In the genomic region with DNA sequence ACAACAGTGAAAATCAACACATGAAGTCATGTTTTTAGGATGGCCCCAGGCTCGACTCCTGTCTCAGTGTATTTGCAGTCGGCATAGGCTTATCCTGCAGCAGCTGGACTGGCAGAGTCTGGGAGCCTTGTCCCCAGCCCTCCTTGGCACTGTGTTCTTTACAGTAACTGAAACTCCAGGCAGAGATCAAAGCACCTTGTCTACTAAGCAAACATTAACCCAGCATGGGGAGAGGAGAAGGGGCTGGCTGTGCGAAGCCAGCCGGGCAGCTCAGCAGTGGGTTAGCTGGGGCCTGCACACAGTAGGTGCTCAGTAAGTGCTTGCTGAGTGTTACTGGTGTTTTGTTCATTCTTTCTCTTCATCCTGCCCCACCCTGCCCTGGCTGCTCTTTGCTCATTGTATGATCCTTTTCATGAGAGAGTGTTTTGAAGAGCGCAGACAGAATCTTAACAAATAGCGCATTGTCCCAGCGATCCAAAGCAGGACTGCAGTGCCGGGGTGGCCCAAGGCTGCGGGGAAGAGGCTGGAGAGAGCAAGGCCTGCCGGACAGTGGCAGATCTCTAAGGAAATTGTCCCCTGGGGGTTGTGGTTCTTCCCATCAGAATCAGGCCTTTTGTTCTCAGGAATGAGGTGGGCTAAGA, we compare ENCODE assay signal across 12 cellular contexts. TPM values are rescaled to one million over a fixed set of nuclear protein-coding genes. Genes with fewer than 3 reads are reported as not detected.
DNase-seq lines count a peak whose midpoint lies in the region; ATAC-seq and TF ChIP-seq lines count a peak whose summit lies in the region.
"Had no signal": no experiment of that assay in that cellular context is flagged by ENCODE, and none has a peak within 500 bp of the region (broad histone marks: within the 10 kb centered on the region; RNA-seq: fewer than 3 reads in every experiment).

No MANE protein-coding gene starts in this region.

- H3K9me3 Mint-ChIP-seq in brain: no peaks in the 10 kb centered on the region

- intact Hi-C loops in HCT116 (cut with micrococcal nuclease) (no loop called here), sciatic nerve (cut with DNase I) (no loop called here)

- no peak for TF ChIP-seq RAD21 in HCT116 (IDR thresholded peaks at IDR 0.05; ENCODE audit: low read depth)

- no peak overlapping the region for H3K4me3 Mint-ChIP-seq in brain

- H3K4me1 Mint-ChIP-seq in brain: peaks cover 41% of the 10 kb centered on the region

- no peak overlapping the region for H2AFZ ChIP-seq in HCT116 (ENCODE audit: low read depth, low read length, poor library complexity, severe bottlenecking)

- TF ChIP-seq CTCF in HCT116 (IDR thresholded peaks at IDR 0.05 in 2 of 3, conservative IDR thresholded peaks at IDR 0.05 in 1 of 3; ENCODE audit: borderline replicate concordance in 1 of 3, insufficient read depth in 1 of 3, low read depth in 2 of 3, low read length in 2 of 3) (no peak), brain (conservative IDR thresholded peaks at IDR 0.05) (no peak)

- H3K9ac ChIP-seq in HCT116 (ENCODE audit: low read length): peak overlapping the region; percentile 53

- CTCF ChIA-PET in HCT116 (lab: Charles Lee): interaction anchor here (0.7 to 1.2 kb wide), 2 partner anchors 65 to 96 kb away, joined by 3 read pairs; partner anchors contain the start of gene SMIM5

- peak overlapping the region; percentile 1 to 95 (median 71) for H3K27ac Mint-ChIP-seq in brain

- no peaks in the 10 kb centered on the region for H3K27me3 Mint-ChIP-seq in brain

- no peaks in the 10 kb centered on the region for H3K9me3 ChIP-seq in HCT116 (ENCODE audit: control insufficient read depth in 1 of 2, insufficient read depth in 1 of 2, low read depth in 1 of 2, low read length in 2 of 2)
- H3K9me3 ChIP-seq: ovary had no signal

- H3K9me2 ChIP-seq in HCT116 (ENCODE audit: insufficient read depth): no peaks in the 10 kb centered on the region

- RAD21 ChIA-PET in HCT116 (lab: Charles Lee; ENCODE audit: low non-redundant PET in 1 of 2, low total read pairs in 2 of 2, uncharacterized antibody in 2 of 2, unreplicated experiment in 2 of 2): no interaction called here

- peaks cover 67% of the 10 kb centered on the region for H3K79me2 ChIP-seq in HCT116 (ENCODE audit: insufficient read depth, low read length)

- H3K4me1 ChIP-seq in HCT116 (ENCODE audit: control insufficient read depth in 1 of 2, insufficient read depth in 2 of 2, low read length in 2 of 2): peaks cover 86 to 100% of the 10 kb centered on the region in 2 experiments

- no peak overlapping the region for H3K4me3 ChIP-seq in HCT116 (replicated peaks in 1 of 2; ENCODE audit: low read depth in 1 of 2, low read length in 2 of 2)
- H3K4me3 ChIP-seq: ovary had no signal

- H3K27ac ChIP-seq in HCT116 (ENCODE audit: low read depth, low read length): peak overlapping the region; percentile 94
- peak overlapping the region; percentile 97 for H3K27ac ChIP-seq in layer of hippocampus (ENCODE audit: low read depth, low read length)
- H3K27ac ChIP-seq: ovary had no signal

- no peak for TF ChIP-seq POLR2A in HCT116 (IDR thresholded peaks at IDR 0.05; ENCODE audit: borderline replicate concordance, extremely low read depth, insufficient read depth, insufficient read length)

- H4K20me1 ChIP-seq in HCT116 (ENCODE audit: insufficient read depth): no peaks in the 10 kb centered on the region

- H3K27me3 ChIP-seq in HCT116 (ENCODE audit: insufficient read depth, low read length) (no peaks in the 10 kb centered on the region), layer of hippocampus (ENCODE audit: control insufficient read depth, insufficient read depth, low read length) (no peaks in the 10 kb centered on the region)
- H3K27me3 ChIP-seq: ovary had no signal

- no peak for ATAC-seq in HCT116
- peak; percentile 73 for ATAC-seq in sciatic nerve
- no peak for ATAC-seq in HG03469 (IDR thresholded peaks at IDR 0.05; ENCODE audit: unreplicated experiment)
- no peak for ATAC-seq in HG03280 (IDR thresholded peaks at IDR 0.05; ENCODE audit: unreplicated experiment)

- POLR2A ChIA-PET in HCT116 (lab: Charles Lee): interaction anchor here (1.5 kb wide), 1 partner anchor 10 kb away, joined by 6 read pairs; no protein-coding TSS in a partner anchor

- H3K36me3 Mint-ChIP-seq in brain: peaks cover 48% of the 10 kb centered on the region

- peaks cover 14 to 27% of the 10 kb centered on the region in 2 experiments; a peak in 3 of 4 replicates for H3K36me3 ChIP-seq in HCT116 (ENCODE audit: control insufficient read depth in 1 of 2, insufficient read depth in 2 of 2, low read length in 2 of 2)
- H3K36me3 ChIP-seq: ovary had no signal

- BruUV-seq in HCT116 (replicated peaks; lab: Mats Ljungman, UMichigan): no TSS peak

- no peak for DNase-seq in HCT116 (ENCODE audit: low read depth, low spot score)
- DNase-seq in sciatic nerve (ENCODE audit: low spot score): no peak
- no peak for DNase-seq in DMS114 treated with DMSO at 0.1 percent for 48 hours (lab: John Stamatoyannopoulos, UW; ENCODE audit: unreplicated experiment)
- no peak for DNase-seq in DMS 273 treated with DMSO at 0.1 percent for 48 hours (lab: John Stamatoyannopoulos, UW)
- DNase-seq: cerebellar nuclear complex, IMR-90, NCI-H446, ovary had no signal

- H3K4me2 ChIP-seq in HCT116 (ENCODE audit: low read length): peak overlapping the region; percentile 74

TF ChIP-seq in HCT116, 20 proteins besides CTCF, POLR2A, EP300 and RAD21:
- TF ChIP-seq ZNF274 (IDR thresholded peaks at IDR 0.05; ENCODE audit: low read depth, low read length): no peak
- TF ChIP-seq EGR1 (IDR thresholded peaks at IDR 0.05; ENCODE audit: low read depth): no peak
- TF ChIP-seq, protein P1, sequence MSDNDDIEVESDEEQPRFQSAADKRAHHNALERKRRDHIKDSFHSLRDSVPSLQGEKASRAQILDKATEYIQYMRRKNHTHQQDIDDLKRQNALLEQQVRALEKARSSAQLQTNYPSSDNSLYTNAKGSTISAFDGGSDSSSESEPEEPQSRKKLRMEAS (IDR thresholded peaks at IDR 0.05): no peak
- TF ChIP-seq SIN3A (IDR thresholded peaks at IDR 0.05; ENCODE audit: low read depth): no peak
- TF ChIP-seq SP1 (IDR thresholded peaks at IDR 0.05; ENCODE audit: low read depth): no peak

RNA-seq across cellular contexts. Expression of gene ITGB4, which starts 23.5 kb away (rescaled TPM):
- 568 TPM for total RNA-seq in HCT116 (2021; ENCODE audit: unreplicated experiment)
- polyA plus RNA-seq in HCT116 (2012): 727 and 809 TPM in 2 replicates
- polyA plus RNA-seq in brain (ENCODE audit: insufficient read depth, low read depth, low replicate concordance): 29.4 TPM
- total RNA-seq in sciatic nerve: 469 TPM

RNA-seq across cellular contexts. Expression of gene SAP30BP, which starts 30.6 kb away (rescaled TPM):
- total RNA-seq in HCT116 (2021; ENCODE audit: unreplicated experiment) (149 TPM), sciatic nerve (107 TPM)
- 107 and 111 TPM in 2 replicates for polyA plus RNA-seq in HCT116 (2012)
- polyA plus RNA-seq in brain (ENCODE audit: insufficient read depth, low read depth, low replicate concordance): 113 TPM

RNA-seq across cellular contexts. Expression of gene RECQL5, which starts 30.8 kb away (rescaled TPM):
- 83.3 TPM for total RNA-seq in HCT116 (2021; ENCODE audit: unreplicated experiment)
- polyA plus RNA-seq in HCT116 (2012): 55.3 and 61.6 TPM in 2 replicates
- polyA plus RNA-seq in brain (ENCODE audit: insufficient read depth, low read depth, low replicate concordance): 25.9 TPM
- total RNA-seq in sciatic nerve: 35.2 TPM
